ENCODE assay signal across 11 cellular contexts in the genomic region with DNA sequence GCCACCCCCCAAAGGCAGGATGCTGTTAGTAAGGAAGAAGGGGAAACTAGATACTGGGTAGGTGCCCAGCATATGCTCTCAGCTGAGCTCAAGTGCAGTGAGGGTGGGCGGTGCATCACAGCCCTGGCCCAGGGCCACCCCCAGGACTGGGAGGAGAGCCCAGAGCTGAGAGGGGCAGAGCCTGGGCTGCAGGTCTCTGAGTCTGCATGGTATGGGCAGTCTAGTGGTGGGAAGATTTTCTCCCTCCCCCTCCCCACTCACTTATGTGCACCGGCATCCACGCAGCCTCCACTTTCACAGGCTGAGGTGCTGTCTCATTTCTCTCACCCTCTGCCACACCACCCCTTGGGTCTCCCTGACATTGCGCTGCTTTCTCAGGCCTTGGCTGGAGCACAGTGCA. TPM values are rescaled to one million over a fixed set of nuclear protein-coding genes. Genes with fewer than 3 reads are reported as not detected.
DNase-seq lines count a peak whose midpoint lies in the region; ATAC-seq and TF ChIP-seq lines count a peak whose summit lies in the region.
"Had no signal": no experiment of that assay in that cellular context is flagged by ENCODE, and none has a peak within 500 bp of the region (broad histone marks: within the 10 kb centered on the region; RNA-seq: fewer than 3 reads in every experiment).

No MANE protein-coding gene starts in this region.

- H3K27me3 Mint-ChIP-seq in CD8-positive, alpha-beta memory T cell = no peaks in the 10 kb centered on the region
- H3K27me3 Mint-ChIP-seq in GM23338 (ENCODE audit: insufficient read depth, low read depth, poor library complexity) = peaks cover 18% of the 10 kb centered on the region
- H3K27me3 Mint-ChIP-seq: naive B cell had no signal

- no peaks in the 10 kb centered on the region for H3K79me2 ChIP-seq in GM23338 (replicated peaks; ENCODE audit: insufficient read depth)

- no peak for DNase-seq in CD8-positive, alpha-beta memory T cell
- DNase-seq in GM23338 (ENCODE audit: low spot score) = no peak
- peak; percentile 73 for DNase-seq in activated CD8-positive, alpha-beta memory T cell treated with anti-CD3 and anti-CD28 coated beads, Interleukin-2, amount 50 U/mL, for 48 hours
- peak; percentile 83 for DNase-seq in left ventricle myocardium superior
- DNase-seq in NCI-H774 (lab: John Stamatoyannopoulos, UW) = no peak
- no peak for DNase-seq in mucosa of gallbladder (ENCODE audit: low spot score)
- DNase-seq: dermis blood vessel endothelial cell, naive B cell, OCI-M1 had no signal

- peaks cover 84 to 94% (median 93%) of the 10 kb centered on the region in 3 donors for H3K4me1 Mint-ChIP-seq in CD8-positive, alpha-beta memory T cell
- peaks cover 33% of the 10 kb centered on the region for H3K4me1 Mint-ChIP-seq in GM23338

- H3K27ac Mint-ChIP-seq in CD8-positive, alpha-beta memory T cell = peak overlapping the region in 7 of 8 donors; percentile 53 to 94 (median 77)
- H3K27ac Mint-ChIP-seq in GM23338 = no peak overlapping the region

- H3K9me3 ChIP-seq in CD8-positive, alpha-beta memory T cell (ENCODE audit: low read length) = no peaks in the 10 kb centered on the region

- H3K27me3 ChIP-seq in CD8-positive, alpha-beta memory T cell (ENCODE audit: insufficient read depth, low read length, poor library complexity, severe bottlenecking) = no peaks in the 10 kb centered on the region
- no peaks in the 10 kb centered on the region for H3K27me3 ChIP-seq in GM23338 (ENCODE audit: insufficient read depth)

- no peak overlapping the region for H3K4me2 ChIP-seq in GM23338

- POLR2A ChIA-PET in CD8-positive, alpha-beta memory T cell (lab: Charles Lee) = interaction anchor here (0.5 to 1.2 kb wide), 2 partner anchors 50 to 608 kb away, joined by 3 to 6 read pairs; no protein-coding TSS in a partner anchor

- peaks cover 6% of the 10 kb centered on the region; the same call in 1 of the 2 replicates for H3K9me2 ChIP-seq in GM23338 (ENCODE audit: insufficient read depth)

- H3F3A ChIP-seq in GM23338 (replicated peaks; ENCODE audit: low read depth) = no peaks in the 10 kb centered on the region

- H2AFZ ChIP-seq in GM23338 = 0 out of 2 replicates have a peak overlapping the region, but pooled peaks have one; percentile 47

- H3K36me3 Mint-ChIP-seq in CD8-positive, alpha-beta memory T cell = peaks cover 0 to 2% (median 0%) of the 10 kb centered on the region in 3 donors
- no peaks in the 10 kb centered on the region; the same call in 2 of the 3 replicates for H3K36me3 Mint-ChIP-seq in GM23338 (ENCODE audit: low read depth)
- H3K36me3 Mint-ChIP-seq: naive B cell had no signal

- peak overlapping the region in 6 of 7 donors; percentile 48 to 87 (median 66) for H3K4me3 Mint-ChIP-seq in CD8-positive, alpha-beta memory T cell
- no peak overlapping the region for H3K4me3 Mint-ChIP-seq in GM23338

- TF ChIP-seq CTCF in GM23338 (conservative IDR thresholded peaks at IDR 0.05; ENCODE audit: low read depth in 2 of 2) = no peak

- H3K36me3 ChIP-seq in CD8-positive, alpha-beta memory T cell (ENCODE audit: insufficient read depth, low read length) = no peaks in the 10 kb centered on the region
- H3K36me3 ChIP-seq in GM23338 (ENCODE audit: insufficient read depth) = no peaks in the 10 kb centered on the region

- intact Hi-C loops in left ventricle myocardium superior (cut with micrococcal nuclease) = no loop called here

- CTCF ChIA-PET in CD8-positive, alpha-beta memory T cell (lab: Charles Lee) = interaction anchor here (1.2 kb wide), 1 partner anchor 135 kb away, joined by 6 read pairs; no protein-coding TSS in a partner anchor

- no peak overlapping the region for H3K4me3 ChIP-seq in CD8-positive, alpha-beta memory T cell (ENCODE audit: low read length)
- H3K4me3 ChIP-seq in GM23338 = no peak overlapping the region

- H3K27ac ChIP-seq in CD8-positive, alpha-beta memory T cell (ENCODE audit: low read depth, low read length) = no peak overlapping the region
- H3K27ac ChIP-seq in GM23338 (ENCODE audit: low read depth) = no peak overlapping the region

- H3K9me3 Mint-ChIP-seq in CD8-positive, alpha-beta memory T cell = no peaks in the 10 kb centered on the region
- H3K9me3 Mint-ChIP-seq in GM23338 = no peaks in the 10 kb centered on the region
- H3K9me3 Mint-ChIP-seq: naive B cell had no signal

- H4K20me1 ChIP-seq in GM23338 (replicated peaks; ENCODE audit: insufficient read depth) = no peaks in the 10 kb centered on the region

- ATAC-seq in GM23338 (no peak), left ventricle myocardium superior (peak; percentile 77), HG02938 (IDR thresholded peaks at IDR 0.05; ENCODE audit: unreplicated experiment) (no peak), HG03571 (IDR thresholded peaks at IDR 0.05; ENCODE audit: unreplicated experiment) (no peak)

- peaks cover 93% of the 10 kb centered on the region for H3K4me1 ChIP-seq in CD8-positive, alpha-beta memory T cell (ENCODE audit: insufficient read depth, low read length)
- peaks cover 12% of the 10 kb centered on the region for H3K4me1 ChIP-seq in GM23338 (ENCODE audit: insufficient read depth)

TF ChIP-seq in GM23338, 12 proteins besides CTCF, POLR2A, EP300 and RAD21 (continues in another document):
- TF ChIP-seq ZNF331 (CRISPR knock-in tag; IDR thresholded peaks at IDR 0.05; ENCODE audit: low read depth) (no peak), ZNF462 (CRISPR knock-in tag; IDR thresholded peaks at IDR 0.05) (no peak), EZH2 (IDR thresholded peaks at IDR 0.05; ENCODE audit: low read depth, unreplicated experiment) (no peak), STAT1 (IDR thresholded peaks at IDR 0.05; ENCODE audit: unreplicated experiment) (no peak), JUNB (IDR thresholded peaks at IDR 0.05; ENCODE audit: unreplicated experiment) (no peak), NANOG (IDR thresholded peaks at IDR 0.05; ENCODE audit: borderline replicate concordance) (no peak), ZNF114 (CRISPR knock-in tag; IDR thresholded peaks at IDR 0.05) (no peak)

RNA-seq across cellular contexts. Expression of gene CAB39, which starts 48.5 kb away (rescaled TPM):
- total RNA-seq in CD8-positive, alpha-beta memory T cell = 100 to 1,000 TPM; 136 to 147 TPM
- polyA plus RNA-seq in CD8-positive, alpha-beta memory T cell = 80.8 TPM
- 67.5 and 73.9 TPM in 2 replicates for total RNA-seq in GM23338 (2014; rRNA removed; shearing (Covaris generic))
- 15.5 and 18.7 TPM in 2 replicates for polyA plus RNA-seq in GM23338 (2016; fragmentation: Nextera tagmentation; extraction: Ambion mirVana)
- 86.2 TPM for total RNA-seq in left ventricle myocardium superior
- total RNA-seq in mucosa of gallbladder = 73.8 TPM

Comparison
In these comparisons a context has a peak if more than half of its experiments do, and no peak if none do; other contexts are left out.
1. DNase-seq: peak in activated CD8-positive, alpha-beta memory T cell treated with anti-CD3 and anti-CD28 coated beads, Interleukin-2, amount 50 U/mL, for 48 hours (single experiment) and left ventricle myocardium superior (single experiment); none in CD8-positive, alpha-beta memory T cell (0 of 5), GM23338 (single experiment), NCI-H774 (single experiment) and mucosa of gallbladder (single experiment).